Comparison of ENCODE assay signal across 23 cellular contexts in genomic region chr3:72324253-72324811, GRCh38.
"Had no signal": no experiment of that assay in that cellular context is flagged by ENCODE, and none has a peak within 500 bp of the region (broad histone marks: within the 10 kb centered on the region; RNA-seq: fewer than 3 reads in every experiment).

No MANE protein-coding gene starts in this region.

- ATAC-seq: effector memory CD8-positive, alpha-beta T cell; esophagus mucosa; gastrocnemius medialis; left colon; lower lobe of right lung; mucosa of descending colon had no signal

- H3K4me3 ChIP-seq: colonic mucosa, esophagus squamous epithelium, gastrocnemius medialis, heart right ventricle, lower lobe of right lung, mucosa of descending colon had no signal

- H3K27ac ChIP-seq: colonic mucosa, epithelial cell of prostate, esophagus squamous epithelium, gastrocnemius medialis, heart right ventricle, lower lobe of right lung had no signal

- H3K36me3 ChIP-seq: colonic mucosa, esophagus squamous epithelium, gastrocnemius medialis, heart right ventricle, lower lobe of right lung had no signal

- FAIRE-seq: endometrium, islet of Langerhans, keratinocyte had no signal

- H3K9me3 ChIP-seq: colonic mucosa, esophagus squamous epithelium, gastrocnemius medialis, lower lobe of right lung, mucosa of descending colon had no signal

- H3K4me1 ChIP-seq: colonic mucosa, gastrocnemius medialis had no signal

- DNase-seq: colonic mucosa; cortex of kidney; effector CD8-positive, alpha-beta T cell; effector memory CD8-positive, alpha-beta T cell; endodermal cell; erythroblast; esophagus squamous epithelium; foreskin fibroblast; foreskin melanocyte; gastrocnemius medialis; glutamatergic neuron; heart right ventricle; left colon; left ventricle myocardium superior; lower lobe of right lung; mesenchymal stem cell; mucosa of descending colon; naive B cell had no signal

- H3K27me3 ChIP-seq: colonic mucosa, gastrocnemius medialis, heart right ventricle had no signal
